ENCODE assay signal across 24 cellular contexts in genomic region chr2:44529448-44529847, GRCh38.
DNase-seq lines count a peak whose midpoint lies in the region; ATAC-seq, FAIRE-seq and TF ChIP-seq lines count a peak whose summit lies in the region.
"Had no signal": no experiment of that assay in that cellular context is flagged by ENCODE, and none has a peak within 500 bp of the region (broad histone marks: within the 10 kb centered on the region; RNA-seq: fewer than 3 reads in every experiment).

No MANE protein-coding gene starts in this region.

- peaks cover 22% of the 10 kb centered on the region for H3K4me1 ChIP-seq in ACC112 (ENCODE audit: control insufficient read depth, insufficient read depth, low read length, unreplicated experiment)
- peaks cover 20% of the 10 kb centered on the region for H3K4me1 ChIP-seq in RWPE2 (ENCODE audit: insufficient read depth, poor library complexity, severe bottlenecking)
- H3K4me1 ChIP-seq: Peyer's patch had no signal

- peak overlapping the region; percentile 24 for H2AFZ ChIP-seq in ACC112 (ENCODE audit: low read length, unreplicated experiment)

- H3K4me3 ChIP-seq in ACC112 (ENCODE audit: low read depth, low read length) (no peak overlapping the region), RWPE2 (ENCODE audit: severe bottlenecking) (no peak overlapping the region), choroid plexus epithelial cell (ENCODE audit: low read depth, low read length) (no peak overlapping the region)
- H3K4me3 ChIP-seq: Peyer's patch had no signal

- TF ChIP-seq CTCF in RWPE2 (IDR thresholded peaks at IDR 0.05; ENCODE audit: poor library complexity, severe bottlenecking) (no peak), choroid plexus epithelial cell (conservative IDR thresholded peaks at IDR 0.05; ENCODE audit: low read depth, low read length) (no peak)

- FAIRE-seq in H54 (lab: Jason Lieb, UNC): peak; percentile 86
- FAIRE-seq: GM18507, HTR-8/SVneo had no signal

- H3K27ac ChIP-seq in ACC112 (ENCODE audit: low read depth, low read length) (peak overlapping the region; percentile 50), RWPE2 (ENCODE audit: poor library complexity, severe bottlenecking) (peak overlapping the region; percentile 18), substantia nigra (ENCODE audit: low read depth, low read length, poor library complexity, severe bottlenecking) (no peak overlapping the region)
- H3K27ac ChIP-seq: Peyer's patch had no signal

- no peaks in the 10 kb centered on the region for H3K79me2 ChIP-seq in ACC112 (ENCODE audit: control insufficient read depth, insufficient read depth, low read length, unreplicated experiment)

- no peaks in the 10 kb centered on the region for H3K27me3 ChIP-seq in ACC112 (ENCODE audit: insufficient read depth, low read length)
- no peaks in the 10 kb centered on the region for H3K27me3 ChIP-seq in RWPE2 (ENCODE audit: insufficient read depth, poor library complexity, severe bottlenecking)
- H3K27me3 ChIP-seq: Peyer's patch had no signal

- DNase-seq in H54 (ENCODE audit: insufficient read length, low spot score): no peak
- DNase-seq in RWPE2 (ENCODE audit: low spot score): no peak
- DNase-seq in choroid plexus epithelial cell (ENCODE audit: low read depth): peak; percentile 21
- no peak for DNase-seq in NCI-H1048 (lab: John Stamatoyannopoulos, UW)
- DNase-seq in substantia nigra (lab: John Stamatoyannopoulos, UW): no peak
- no peak for DNase-seq in DMS79 treated with DMSO at 0.1 percent for 48 hours (lab: John Stamatoyannopoulos, UW)
- DNase-seq: 8988T, Calu3, DND-41, H9, HFFc6, KBM-7, NCI-H1092, NCI-H1436, NCI-H187 treated with DMSO at 0.1 percent for 48 hours, NCI-H446, NCI-H524 treated with DMSO at 0.1 percent for 48 hours, Peyer's patch, SIG-M5, T-helper 2 cell had no signal

- no peaks in the 10 kb centered on the region for H3K36me3 ChIP-seq in ACC112 (ENCODE audit: insufficient read depth, low read length)
- H3K36me3 ChIP-seq in RWPE2 (ENCODE audit: low read depth): no peaks in the 10 kb centered on the region
- H3K36me3 ChIP-seq: Peyer's patch had no signal

- no peaks in the 10 kb centered on the region for H3K9me3 ChIP-seq in RWPE2 (ENCODE audit: severe bottlenecking)
- H3K9me3 ChIP-seq: Peyer's patch had no signal

- TF ChIP-seq POLR2A in H54 (IDR thresholded peaks at IDR 0.05; ENCODE audit: low read depth, low read length): no peak

- ATAC-seq in RWPE2 (ENCODE audit: low read depth) (peak; percentile 42; the same call in 1 of the 3 replicates), GM21390 (IDR thresholded peaks at IDR 0.05; ENCODE audit: unreplicated experiment) (no peak)
